In the genomic region with DNA sequence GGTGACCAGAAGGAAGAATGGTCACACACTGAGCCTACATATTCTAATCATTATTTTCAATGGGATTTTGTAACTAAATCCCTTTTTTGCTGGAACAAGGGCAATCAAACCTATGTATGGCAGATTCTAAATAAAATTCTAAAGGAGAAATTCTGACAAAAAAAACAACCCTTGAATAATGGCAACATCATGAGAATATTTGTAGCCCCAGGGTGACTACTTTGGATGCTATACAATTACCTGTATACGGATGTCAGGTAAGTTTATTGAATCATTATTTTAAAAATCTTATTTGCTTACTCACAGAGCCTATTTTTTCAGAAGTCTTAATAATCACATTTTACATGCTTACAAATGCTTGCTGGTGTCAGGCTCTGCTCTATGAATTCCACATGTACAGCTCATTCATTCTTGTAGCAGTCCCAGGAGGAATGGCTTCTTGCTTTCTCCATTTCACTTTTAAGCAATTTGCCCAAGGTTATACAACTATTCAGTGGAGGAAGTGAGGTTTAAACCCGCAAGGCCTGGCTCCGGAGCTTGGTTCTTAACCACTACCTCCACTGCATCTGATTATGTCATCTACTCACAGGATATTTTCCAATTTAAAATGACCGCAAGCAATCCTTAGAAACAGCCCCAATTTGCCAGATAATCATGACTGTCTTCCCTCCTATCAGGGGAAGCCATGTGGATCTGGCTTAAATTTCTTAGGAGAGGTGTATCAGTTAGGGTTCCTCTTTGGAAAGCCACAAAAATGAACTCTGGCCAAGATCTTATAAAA, we compare ENCODE assay signal across 13 cellular contexts. TPM values are rescaled to one million over a fixed set of nuclear protein-coding genes. Genes with fewer than 3 reads are reported as not detected.
DNase-seq lines count a peak whose midpoint lies in the region; FAIRE-seq and TF ChIP-seq lines count a peak whose summit lies in the region.
"Had no signal": no experiment of that assay in that cellular context is flagged by ENCODE, and none has a peak within 500 bp of the region (broad histone marks: within the 10 kb centered on the region; RNA-seq: fewer than 3 reads in every experiment).

No MANE protein-coding gene starts in this region.

- peak overlapping the region; percentile 34 for H3K4me3 ChIP-seq in osteoblast (ENCODE audit: insufficient read depth, low read length)
- H3K4me3 ChIP-seq: spleen had no signal

- no peaks in the 10 kb centered on the region for H3K27me3 ChIP-seq in osteoblast (ENCODE audit: insufficient read depth, low read length)
- H3K27me3 ChIP-seq: spleen had no signal

- H3K36me3 Mint-ChIP-seq in dendritic cell treated with granulocyte-macrophage colony-stimulating factor and Interleukin-4, amounts not matched to agents 40 ng/mL and 50 ng/mL, for 4 days (ENCODE audit: low read depth) = peaks cover 7% of the 10 kb centered on the region
- H3K36me3 Mint-ChIP-seq: activated naive CD8-positive, alpha-beta T cell; memory B cell had no signal

- no peaks in the 10 kb centered on the region for H4K20me1 ChIP-seq in osteoblast (ENCODE audit: insufficient read depth, low read length)

- H3K79me2 ChIP-seq in osteoblast (ENCODE audit: insufficient read depth, low read length) = no peaks in the 10 kb centered on the region

- peak overlapping the region; percentile 76 for H3K27ac Mint-ChIP-seq in dendritic cell treated with granulocyte-macrophage colony-stimulating factor and Interleukin-4, amounts not matched to agents 40 ng/mL and 50 ng/mL, for 4 days
- H3K27ac Mint-ChIP-seq: activated B cell treated with CpG ODN at 0.5 μM for 24 hours; activated naive CD8-positive, alpha-beta T cell; memory B cell; stimulated activated naive CD8-positive, alpha-beta T cell treated with anti-CD3 and anti-CD28 coated beads, Interleukin-15, Interleukin-2, amounts not matched to agents 100 ng/mL and 50 ng/mL, for 24 hours had no signal

- FAIRE-seq in RCC 7860 (lab: Jason Lieb, UNC) = no peak

- H3K27ac ChIP-seq in osteoblast (ENCODE audit: low read depth, low read length) = peak overlapping the region; percentile 82

- H3K9me3 ChIP-seq in osteoblast (ENCODE audit: low read depth, low read length) = no peaks in the 10 kb centered on the region
- H3K9me3 ChIP-seq: spleen had no signal

- no peaks in the 10 kb centered on the region for H3K36me3 ChIP-seq in osteoblast (ENCODE audit: insufficient read depth, low read length)
- H3K36me3 ChIP-seq: spleen had no signal

- intact Hi-C loops in dendritic cell treated with granulocyte-macrophage colony-stimulating factor and Interleukin-4, amounts not matched to agents 40 ng/mL and 50 ng/mL, for 4 days (cut with micrococcal nuclease) = loop anchor here (10.0 kb wide), 1 partner anchor 465 kb away; no protein-coding TSS in a partner anchor

- no peaks in the 10 kb centered on the region for H3K27me3 Mint-ChIP-seq in dendritic cell treated with granulocyte-macrophage colony-stimulating factor and Interleukin-4, amounts not matched to agents 40 ng/mL and 50 ng/mL, for 4 days
- H3K27me3 Mint-ChIP-seq: activated B cell treated with CpG ODN at 0.5 μM for 24 hours; activated naive CD8-positive, alpha-beta T cell; memory B cell; stimulated activated naive CD8-positive, alpha-beta T cell treated with anti-CD3 and anti-CD28 coated beads, Interleukin-15, Interleukin-2, amounts not matched to agents 100 ng/mL and 50 ng/mL, for 24 hours had no signal

- H3K4me3 Mint-ChIP-seq in dendritic cell treated with granulocyte-macrophage colony-stimulating factor and Interleukin-4, amounts not matched to agents 40 ng/mL and 50 ng/mL, for 4 days = peak overlapping the region; percentile 41
- H3K4me3 Mint-ChIP-seq: activated B cell treated with CpG ODN at 0.5 μM for 24 hours; activated naive CD8-positive, alpha-beta T cell; memory B cell; stimulated activated naive CD8-positive, alpha-beta T cell treated with anti-CD3 and anti-CD28 coated beads, Interleukin-15, Interleukin-2, amounts not matched to agents 100 ng/mL and 50 ng/mL, for 24 hours had no signal

- no peaks in the 10 kb centered on the region for H3K9me3 Mint-ChIP-seq in dendritic cell treated with granulocyte-macrophage colony-stimulating factor and Interleukin-4, amounts not matched to agents 40 ng/mL and 50 ng/mL, for 4 days
- H3K9me3 Mint-ChIP-seq: activated B cell treated with CpG ODN at 0.5 μM for 24 hours; memory B cell; stimulated activated naive CD8-positive, alpha-beta T cell treated with anti-CD3 and anti-CD28 coated beads, Interleukin-15, Interleukin-2, amounts not matched to agents 100 ng/mL and 50 ng/mL, for 24 hours had no signal

- H2AFZ ChIP-seq in osteoblast (ENCODE audit: low read length) = peak overlapping the region; percentile 71

- peaks cover 57% of the 10 kb centered on the region for H3K4me1 Mint-ChIP-seq in dendritic cell treated with granulocyte-macrophage colony-stimulating factor and Interleukin-4, amounts not matched to agents 40 ng/mL and 50 ng/mL, for 4 days (ENCODE audit: low read depth)

- H3K4me1 ChIP-seq in osteoblast (ENCODE audit: insufficient read depth, low read length) = peaks cover 23% of the 10 kb centered on the region

- DNase-seq in GM04503 (ENCODE audit: low read depth) (peak; percentile 97), RCC 7860 (ENCODE audit: low spot score) (peak; percentile 25), osteoblast (ENCODE audit: insufficient read length, low spot score, missing footprints) (peak; percentile 87), DMS153 (lab: John Stamatoyannopoulos, UW) (no peak), GM10266 (ENCODE audit: extremely low spot score) (no peak), OCI-M2 (lab: John Stamatoyannopoulos, UW; ENCODE audit: unreplicated experiment) (no peak), HPDE6-E6E7 (ENCODE audit: extremely low spot score) (no peak)
- DNase-seq: activated B cell treated with CpG ODN at 0.5 μM for 24 hours, spleen had no signal

- H3K4me2 ChIP-seq in osteoblast (ENCODE audit: insufficient read depth, low read length) = peak overlapping the region; percentile 76

- TF ChIP-seq CTCF in osteoblast (IDR thresholded peaks at IDR 0.05; ENCODE audit: extremely low read depth, low read depth, low read length) (no peak), GM10266 (IDR thresholded peaks at IDR 0.05; ENCODE audit: control insufficient read depth, insufficient read depth, low read depth, missing control alignments) (no peak)

RNA-seq across cellular contexts. Expression of a gene that starts 43.7 kb away (rescaled TPM):
- 18.0 and 19.5 TPM in 2 replicates for total RNA-seq in osteoblast

Comparison
In these comparisons a context has a peak if more than half of its experiments do, and no peak if none do; other contexts are left out.
1. DNase-seq: peak in GM04503 (single experiment), RCC 7860 (single experiment) and osteoblast (single experiment); none in DMS153 (single experiment), GM10266 (single experiment), OCI-M2 (single experiment) and HPDE6-E6E7 (single experiment).